Comparison of ENCODE assay signal across 9 cellular contexts in the genomic region with DNA sequence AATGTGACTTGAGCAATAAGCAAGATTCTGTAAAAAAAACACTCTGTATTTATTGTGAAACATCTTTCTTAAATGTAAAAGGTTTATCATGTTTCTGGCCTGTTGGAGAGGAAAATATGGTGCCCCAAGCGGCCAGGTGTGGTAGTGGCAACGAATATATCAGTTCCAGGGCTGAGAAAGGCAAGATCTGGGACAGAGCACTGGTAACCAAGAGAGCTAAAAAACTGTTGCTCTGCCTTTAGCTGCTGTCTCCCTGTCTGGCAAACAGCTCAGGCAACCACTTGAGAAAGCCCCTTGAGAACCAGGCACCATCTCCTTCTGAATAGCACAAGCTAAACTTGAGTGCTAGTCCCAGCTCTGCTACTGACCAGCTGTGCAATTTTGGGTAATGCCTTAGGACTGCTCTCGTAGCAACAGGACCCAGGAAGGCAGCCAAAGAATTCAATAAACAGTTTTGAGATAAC.
DNase-seq lines count a peak whose midpoint lies in the region; ATAC-seq and TF ChIP-seq lines count a peak whose summit lies in the region.
"Had no signal": no experiment of that assay in that cellular context is flagged by ENCODE, and none has a peak within 500 bp of the region (broad histone marks: within the 10 kb centered on the region; RNA-seq: fewer than 3 reads in every experiment).

No MANE protein-coding gene starts in this region.

- no peaks in the 10 kb centered on the region for H3K4me1 ChIP-seq in liver (ENCODE audit: control insufficient read depth in 4 of 4, insufficient read depth in 4 of 4, low read length in 3 of 4)

- H3K9me3 Mint-ChIP-seq in activated T-cell treated with anti-CD3 and anti-CD28 coated beads, Interleukin-2, amount 50 U/mL, for 4 hours: peaks cover 2% of the 10 kb centered on the region

- H3K4me3 Mint-ChIP-seq in activated T-cell treated with anti-CD3 and anti-CD28 coated beads, Interleukin-2, amount 50 U/mL, for 4 hours: no peak overlapping the region

- no peak overlapping the region for H3K4me3 ChIP-seq in WI38 (ENCODE audit: low read depth, low read length)
- no peak overlapping the region for H3K4me3 ChIP-seq in liver (ENCODE audit: low read depth in 1 of 3, low read length in 3 of 3)

- H3K9me3 ChIP-seq in liver (ENCODE audit: control insufficient read depth in 4 of 4, low read length in 3 of 4): no peaks in the 10 kb centered on the region

- DNase-seq in DMS79 (lab: John Stamatoyannopoulos, UW) (peak; percentile 85), T1000 (lab: John Stamatoyannopoulos, UW) (no peak)
- no peak for DNase-seq in activated T-cell treated with anti-CD3 and anti-CD28 coated beads, Interleukin-2, amount 50 U/mL, for 4 hours
- DNase-seq: NCI-H1092 treated with DMSO at 0.1 percent for 48 hours had no signal

- peak; percentile 49 for ATAC-seq in GM21825 (IDR thresholded peaks at IDR 0.05; ENCODE audit: unreplicated experiment)
- no peak for ATAC-seq in activated T-cell treated with anti-CD3 and anti-CD28 coated beads, Interleukin-2, amount 50 U/mL, for 4 hours
- ATAC-seq in HG03025 (IDR thresholded peaks at IDR 0.05; ENCODE audit: low FRiP score, unreplicated experiment): no peak
- no peak for ATAC-seq in HG03135 (IDR thresholded peaks at IDR 0.05; ENCODE audit: unreplicated experiment)

- TF ChIP-seq CTCF in WI38 (IDR thresholded peaks at IDR 0.05; ENCODE audit: low read depth, low read length) (peak; percentile 20; the same call in 1 of the 2 replicates), liver (IDR thresholded peaks at IDR 0.05; ENCODE audit: low read depth, low read length, missing input control) (peak; percentile 61)

- no peaks in the 10 kb centered on the region for H3K27me3 ChIP-seq in liver (ENCODE audit: control insufficient read depth in 4 of 4, insufficient read depth in 4 of 4, low read length in 3 of 4)

- H3K9ac ChIP-seq in liver (ENCODE audit: low read depth in 1 of 2, low read length in 2 of 2): no peak overlapping the region

- WGBS in liver: 35% methylated on average over 3 of the region's 3 CpGs

- H3K27ac ChIP-seq in liver (ENCODE audit: low read depth in 1 of 2, low read length in 2 of 2): no peak overlapping the region

- no peaks in the 10 kb centered on the region for H3K36me3 ChIP-seq in liver (ENCODE audit: control insufficient read depth in 4 of 4, insufficient read depth in 3 of 4, low read depth in 1 of 4, low read length in 3 of 4)

- peaks cover 44% of the 10 kb centered on the region for H3K36me3 Mint-ChIP-seq in activated T-cell treated with anti-CD3 and anti-CD28 coated beads, Interleukin-2, amount 50 U/mL, for 4 hours (ENCODE audit: insufficient read depth)

- TF ChIP-seq RAD21 in liver (IDR thresholded peaks at IDR 0.05): peak; percentile 48 to 74

- H3K27me3 Mint-ChIP-seq in activated T-cell treated with anti-CD3 and anti-CD28 coated beads, Interleukin-2, amount 50 U/mL, for 4 hours (ENCODE audit: low read depth): no peaks in the 10 kb centered on the region

- H3K4me1 Mint-ChIP-seq in activated T-cell treated with anti-CD3 and anti-CD28 coated beads, Interleukin-2, amount 50 U/mL, for 4 hours (ENCODE audit: low read depth): no peaks in the 10 kb centered on the region

TF ChIP-seq in liver, 16 proteins besides CTCF, POLR2A, EP300 and RAD21:
- TF ChIP-seq TAF1 (conservative IDR thresholded peaks at IDR 0.05) (no peak), EGR1 (IDR thresholded peaks at IDR 0.05; ENCODE audit: low read depth in 2 of 2) (no peak), NR2F2 (IDR thresholded peaks at IDR 0.05) (no peak), FOXA2 (IDR thresholded peaks at IDR 0.05) (no peak), FOXA1 (IDR thresholded peaks at IDR 0.05) (no peak), HNF4A (conservative IDR thresholded peaks at IDR 0.05) (no peak), JUND (IDR thresholded peaks at IDR 0.05) (no peak), HNF4G (IDR thresholded peaks at IDR 0.05) (no peak), SP1 (IDR thresholded peaks at IDR 0.05) (no peak), YY1 (IDR thresholded peaks at IDR 0.05) (no peak), RXRA (IDR thresholded peaks at IDR 0.05) (no peak), GABPA (IDR thresholded peaks at IDR 0.05 in 1 of 2, conservative IDR thresholded peaks at IDR 0.05 in 1 of 2) (no peak)
- TF ChIP-seq, protein P1, sequence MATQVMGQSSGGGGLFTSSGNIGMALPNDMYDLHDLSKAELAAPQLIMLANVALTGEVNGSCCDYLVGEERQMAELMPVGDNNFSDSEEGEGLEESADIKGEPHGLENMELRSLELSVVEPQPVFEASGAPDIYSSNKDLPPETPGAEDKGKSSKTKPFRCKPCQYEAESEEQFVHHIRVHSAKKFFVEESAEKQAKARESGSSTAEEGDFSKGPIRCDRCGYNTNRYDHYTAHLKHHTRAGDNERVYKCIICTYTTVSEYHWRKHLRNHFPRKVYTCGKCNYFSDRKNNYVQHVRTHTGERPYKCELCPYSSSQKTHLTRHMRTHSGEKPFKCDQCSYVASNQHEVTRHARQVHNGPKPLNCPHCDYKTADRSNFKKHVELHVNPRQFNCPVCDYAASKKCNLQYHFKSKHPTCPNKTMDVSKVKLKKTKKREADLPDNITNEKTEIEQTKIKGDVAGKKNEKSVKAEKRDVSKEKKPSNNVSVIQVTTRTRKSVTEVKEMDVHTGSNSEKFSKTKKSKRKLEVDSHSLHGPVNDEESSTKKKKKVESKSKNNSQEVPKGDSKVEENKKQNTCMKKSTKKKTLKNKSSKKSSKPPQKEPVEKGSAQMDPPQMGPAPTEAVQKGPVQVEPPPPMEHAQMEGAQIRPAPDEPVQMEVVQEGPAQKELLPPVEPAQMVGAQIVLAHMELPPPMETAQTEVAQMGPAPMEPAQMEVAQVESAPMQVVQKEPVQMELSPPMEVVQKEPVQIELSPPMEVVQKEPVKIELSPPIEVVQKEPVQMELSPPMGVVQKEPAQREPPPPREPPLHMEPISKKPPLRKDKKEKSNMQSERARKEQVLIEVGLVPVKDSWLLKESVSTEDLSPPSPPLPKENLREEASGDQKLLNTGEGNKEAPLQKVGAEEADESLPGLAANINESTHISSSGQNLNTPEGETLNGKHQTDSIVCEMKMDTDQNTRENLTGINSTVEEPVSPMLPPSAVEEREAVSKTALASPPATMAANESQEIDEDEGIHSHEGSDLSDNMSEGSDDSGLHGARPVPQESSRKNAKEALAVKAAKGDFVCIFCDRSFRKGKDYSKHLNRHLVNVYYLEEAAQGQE (IDR thresholded peaks at IDR 0.05): no peak
- TF ChIP-seq, protein P2, sequence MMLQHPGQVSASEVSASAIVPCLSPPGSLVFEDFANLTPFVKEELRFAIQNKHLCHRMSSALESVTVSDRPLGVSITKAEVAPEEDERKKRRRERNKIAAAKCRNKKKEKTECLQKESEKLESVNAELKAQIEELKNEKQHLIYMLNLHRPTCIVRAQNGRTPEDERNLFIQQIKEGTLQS (IDR thresholded peaks at IDR 0.05): no peak
- TF ChIP-seq, protein P3, sequence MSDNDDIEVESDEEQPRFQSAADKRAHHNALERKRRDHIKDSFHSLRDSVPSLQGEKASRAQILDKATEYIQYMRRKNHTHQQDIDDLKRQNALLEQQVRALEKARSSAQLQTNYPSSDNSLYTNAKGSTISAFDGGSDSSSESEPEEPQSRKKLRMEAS (IDR thresholded peaks at IDR 0.05): no peak
- TF ChIP-seq, protein P4, sequence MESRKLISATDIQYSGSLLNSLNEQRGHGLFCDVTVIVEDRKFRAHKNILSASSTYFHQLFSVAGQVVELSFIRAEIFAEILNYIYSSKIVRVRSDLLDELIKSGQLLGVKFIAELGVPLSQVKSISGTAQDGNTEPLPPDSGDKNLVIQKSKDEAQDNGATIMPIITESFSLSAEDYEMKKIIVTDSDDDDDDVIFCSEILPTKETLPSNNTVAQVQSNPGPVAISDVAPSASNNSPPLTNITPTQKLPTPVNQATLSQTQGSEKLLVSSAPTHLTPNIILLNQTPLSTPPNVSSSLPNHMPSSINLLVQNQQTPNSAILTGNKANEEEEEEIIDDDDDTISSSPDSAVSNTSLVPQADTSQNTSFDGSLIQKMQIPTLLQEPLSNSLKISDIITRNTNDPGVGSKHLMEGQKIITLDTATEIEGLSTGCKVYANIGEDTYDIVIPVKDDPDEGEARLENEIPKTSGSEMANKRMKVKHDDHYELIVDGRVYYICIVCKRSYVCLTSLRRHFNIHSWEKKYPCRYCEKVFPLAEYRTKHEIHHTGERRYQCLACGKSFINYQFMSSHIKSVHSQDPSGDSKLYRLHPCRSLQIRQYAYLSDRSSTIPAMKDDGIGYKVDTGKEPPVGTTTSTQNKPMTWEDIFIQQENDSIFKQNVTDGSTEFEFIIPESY (IDR thresholded peaks at IDR 0.05): no peak
